Comparison of ENCODE assay signal across 20 cellular contexts in the genomic region with DNA sequence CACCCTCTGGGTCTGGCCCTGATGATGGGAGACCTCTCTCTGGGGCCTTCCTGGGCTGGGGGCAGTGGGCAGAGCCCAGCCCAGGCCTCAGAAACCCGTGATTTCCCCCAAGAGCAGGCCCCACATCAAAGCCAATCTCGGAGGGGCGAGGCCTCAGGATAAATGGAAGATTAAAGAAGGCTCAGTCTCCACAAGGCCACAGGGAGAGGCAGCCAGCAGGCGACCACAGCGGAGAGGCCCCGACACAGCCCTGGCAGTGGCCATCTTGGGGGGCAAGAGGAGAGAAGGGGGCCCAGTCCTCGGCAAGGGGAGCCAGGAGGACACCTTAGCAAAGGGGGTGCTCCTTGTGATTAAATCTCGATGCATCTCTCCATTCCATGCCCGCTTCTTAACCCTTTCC.
"Had no signal": no experiment of that assay in that cellular context is flagged by ENCODE, and none has a peak within 500 bp of the region (broad histone marks: within the 10 kb centered on the region; RNA-seq: fewer than 3 reads in every experiment).

No MANE protein-coding gene starts in this region.

- H3K27ac ChIP-seq: adrenal gland, ascending aorta, brain microvascular endothelial cell, dorsolateral prefrontal cortex, esophagus squamous epithelium, gastroesophageal sphincter, heart left ventricle, sigmoid colon, thoracic aorta, upper lobe of left lung had no signal

- H3K36me3 Mint-ChIP-seq: activated naive CD4-positive, alpha-beta T cell treated with anti-CD3 and anti-CD28 coated beads, Interleukin-2, amount 50 U/mL, for 72 hours had no signal

- H3K4me1 ChIP-seq: adrenal gland, ascending aorta, esophagus squamous epithelium, gastroesophageal sphincter, sigmoid colon, upper lobe of left lung had no signal

- DNase-seq: activated CD4-positive, alpha-beta T cell treated with anti-CD3 and anti-CD28 coated beads for 1 hour; activated gamma-delta T cell treated with Interleukin-2 at 50 U/mL for 16 hours; activated T-cell treated with anti-CD3 and anti-CD28 coated beads, Interleukin-2, amount 50 U/mL, for 1 hour; adrenal gland; brain microvascular endothelial cell; central memory CD4-positive, alpha-beta T cell; dorsolateral prefrontal cortex; esophagus squamous epithelium; heart left ventricle; left cardiac atrium; retina; sigmoid colon; stimulated activated CD4-positive, alpha-beta T cell treated with anti-CD3 and anti-CD28 coated beads, Interleukin-4, amount 100 ng/mL, for 1 hour; stimulated activated naive CD4-positive, alpha-beta T cell treated with Interleukin-2 at 50 U/mL for 16 hours; upper lobe of left lung had no signal

- ATAC-seq: activated naive CD4-positive, alpha-beta T cell treated with anti-CD3 and anti-CD28 coated beads, Interleukin-2, amount 50 U/mL, for 72 hours; gastroesophageal sphincter; heart left ventricle had no signal

- H3K36me3 ChIP-seq: adrenal gland, ascending aorta, brain microvascular endothelial cell, esophagus squamous epithelium, gastroesophageal sphincter, heart left ventricle, sigmoid colon, thoracic aorta, upper lobe of left lung had no signal

- H3K27me3 ChIP-seq: adrenal gland, ascending aorta, brain microvascular endothelial cell, esophagus squamous epithelium, gastroesophageal sphincter, heart left ventricle, sigmoid colon, upper lobe of left lung had no signal

- H3K27ac Mint-ChIP-seq: activated naive CD4-positive, alpha-beta T cell treated with anti-CD3 and anti-CD28 coated beads, Interleukin-2, amount 50 U/mL, for 72 hours; progenitor cell of endocrine pancreas had no signal

- H3K9me3 ChIP-seq: adrenal gland, ascending aorta, esophagus squamous epithelium, gastroesophageal sphincter, heart left ventricle, sigmoid colon, thoracic aorta, upper lobe of left lung had no signal

- H3K9me3 Mint-ChIP-seq: activated naive CD4-positive, alpha-beta T cell treated with anti-CD3 and anti-CD28 coated beads, Interleukin-2, amount 50 U/mL, for 72 hours had no signal

- H3K4me3 ChIP-seq: adrenal gland, ascending aorta, dorsolateral prefrontal cortex, esophagus squamous epithelium, gastroesophageal sphincter, heart left ventricle, sigmoid colon, thoracic aorta, upper lobe of left lung had no signal
